In the genomic region with DNA sequence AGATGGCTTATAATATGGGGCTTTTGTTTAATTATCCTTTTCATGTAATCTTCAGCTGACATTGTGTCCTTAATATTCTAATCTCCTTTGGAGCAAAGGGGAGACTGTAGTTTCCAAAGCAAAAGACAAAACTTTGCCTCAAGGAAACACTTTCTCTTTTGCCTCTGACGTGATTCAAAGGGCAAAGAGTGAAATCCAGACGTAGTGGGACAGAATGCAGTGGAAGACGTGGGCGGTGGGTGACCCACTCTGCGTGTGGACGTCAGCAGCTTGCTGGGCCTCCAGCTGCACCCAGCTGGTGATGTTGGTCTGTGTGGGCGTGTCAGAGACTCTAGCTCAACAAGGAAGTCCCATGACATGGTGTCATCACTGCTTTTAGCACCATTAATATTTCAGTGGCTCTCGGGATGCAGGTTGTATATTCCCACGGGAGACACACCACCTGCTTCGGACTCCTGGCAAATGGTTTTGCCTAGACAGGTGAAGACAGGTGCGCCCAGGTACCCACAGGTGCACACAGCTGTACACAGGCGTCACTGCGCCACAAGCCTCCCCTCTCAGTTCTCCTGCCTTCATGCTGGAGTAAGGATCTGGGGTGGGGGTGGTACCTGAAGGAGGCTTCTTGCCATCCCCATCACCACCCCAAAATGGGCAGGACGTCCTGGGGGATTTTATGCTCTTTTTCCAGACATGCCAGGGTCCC, we compare ENCODE assay signal across 8 cellular contexts.
DNase-seq lines count a peak whose midpoint lies in the region; ATAC-seq and TF ChIP-seq lines count a peak whose summit lies in the region.

No MANE protein-coding gene starts in this region.

- no peaks in the 10 kb centered on the region for H3K9me2 ChIP-seq in PC-9 (ENCODE audit: insufficient read depth)

- no peaks in the 10 kb centered on the region for H3K9me3 ChIP-seq in PC-9 (ENCODE audit: insufficient read depth, low read depth)

- no peaks in the 10 kb centered on the region for H3F3A ChIP-seq in PC-9 (ENCODE audit: insufficient read depth, low read depth)

- POLR2A ChIA-PET in PC-9 (lab: Charles Lee; ENCODE audit: unreplicated experiment): no interaction called here

- H3K27ac ChIP-seq in PC-9: no peak overlapping the region

- no peaks in the 10 kb centered on the region for H3K79me2 ChIP-seq in PC-9 (ENCODE audit: low read depth)

- DNase-seq in AG20443 (ENCODE audit: low spot score) (peak; percentile 88), NB4 (ENCODE audit: low read depth) (peak; percentile 4), choroid plexus epithelial cell (ENCODE audit: low read depth) (peak; percentile 98), medulla oblongata (ENCODE audit: extremely low spot score) (peak; percentile 76), PC-9 (no peak), NCI-H226 (no peak), NCI-H2029 (lab: John Stamatoyannopoulos, UW) (no peak)

- TF ChIP-seq CTCF in NB4 (IDR thresholded peaks at IDR 0.05; ENCODE audit: low read depth, low read length): no peak
- no peak for TF ChIP-seq CTCF in choroid plexus epithelial cell (conservative IDR thresholded peaks at IDR 0.05; ENCODE audit: low read depth, low read length)
- no peak for TF ChIP-seq CTCF in PC-9 (conservative IDR thresholded peaks at IDR 0.05)

- H3K27me3 ChIP-seq in PC-9 (ENCODE audit: insufficient read depth, low read depth): peaks cover 71% of the 10 kb centered on the region

- intact Hi-C loops in PC-9 (cut with micrococcal nuclease; ENCODE audit: unreplicated experiment): no loop called here

- H3K4me2 ChIP-seq in PC-9: no peak overlapping the region

- no peak for ATAC-seq in HG02870 (IDR thresholded peaks at IDR 0.05; ENCODE audit: unreplicated experiment)

- H2AFZ ChIP-seq in PC-9: no peak overlapping the region

- no peaks in the 10 kb centered on the region for H3K4me1 ChIP-seq in PC-9 (replicated peaks; ENCODE audit: insufficient read depth)

- no peaks in the 10 kb centered on the region for H3K36me3 ChIP-seq in PC-9 (ENCODE audit: low read depth)

- TF ChIP-seq POLR2A in NB4 (IDR thresholded peaks at IDR 0.05; ENCODE audit: extremely low read depth, insufficient read length): no peak

- H4K20me1 ChIP-seq in PC-9 (ENCODE audit: insufficient read depth): no peaks in the 10 kb centered on the region

- BruUV-seq in PC-9 (replicated peaks; lab: Mats Ljungman, UMichigan): no TSS peak

- H3K4me3 ChIP-seq in NB4 (ENCODE audit: low read depth, low read length): no peak overlapping the region
- H3K4me3 ChIP-seq in choroid plexus epithelial cell (ENCODE audit: low read depth, low read length): no peak overlapping the region
- H3K4me3 ChIP-seq in PC-9: no peak overlapping the region

- CTCF ChIA-PET in PC-9 (lab: Charles Lee): no interaction called here

Comparison
In these comparisons a context has a peak if more than half of its experiments do, and no peak if none do; other contexts are left out.
1. DNase-seq: peak in AG20443 (single experiment), NB4 (single experiment), choroid plexus epithelial cell (single experiment) and medulla oblongata (single experiment); none in PC-9 (0 of 2), NCI-H226 (single experiment) and NCI-H2029 (single experiment).